22 cellular contexts compared by ENCODE assay signal in the genomic region with DNA sequence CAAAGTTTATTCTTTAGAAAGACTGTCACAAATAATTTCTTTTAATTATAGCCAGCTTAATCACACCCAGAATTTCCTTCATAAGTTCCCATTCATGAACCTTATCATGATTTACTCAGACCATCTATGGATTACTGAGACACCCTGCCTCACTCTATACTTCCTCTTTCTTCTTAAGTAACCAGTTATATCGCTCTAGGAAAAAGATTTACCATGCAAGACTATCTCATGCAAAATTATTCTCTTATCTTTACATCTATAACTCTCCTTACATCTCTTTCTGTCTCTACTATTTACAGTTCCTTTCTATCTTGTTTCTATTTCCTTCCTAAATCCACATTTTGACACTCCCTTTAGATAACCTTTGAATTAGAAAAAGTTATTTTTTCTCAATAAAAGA.
"Had no signal": no experiment of that assay in that cellular context is flagged by ENCODE, and none has a peak within 500 bp of the region (broad histone marks: within the 10 kb centered on the region; RNA-seq: fewer than 3 reads in every experiment).

No MANE protein-coding gene starts in this region.

- H3K9me3 ChIP-seq: prostate gland, right lobe of liver, suprapubic skin, thyroid gland had no signal

- H3K4me1 ChIP-seq: parathyroid adenoma, prostate gland, right lobe of liver, suprapubic skin had no signal

- ATAC-seq: left colon; left ventricle myocardium superior; right lobe of liver; stimulated activated effector memory CD8-positive, alpha-beta T cell treated with anti-CD3 and anti-CD28 coated beads, Interleukin-12 subunit alpha, Interleukin-12 subunit beta, amount 100 ng/mL, for 72 hours; stimulated activated naive CD8-positive, alpha-beta T cell treated with anti-CD3 and anti-CD28 coated beads, Interleukin-15, Interleukin-2, amounts not matched to agents 100 U/mL and 50 U/mL, for 24 hours had no signal

- H3K27ac Mint-ChIP-seq: naive B cell; nephron progenitor cell; stimulated activated effector memory CD8-positive, alpha-beta T cell treated with anti-CD3 and anti-CD28 coated beads, Interleukin-12 subunit alpha, Interleukin-12 subunit beta, amount 100 ng/mL, for 72 hours; type B pancreatic cell had no signal

- H3K27ac ChIP-seq: dorsolateral prefrontal cortex, parathyroid adenoma, prostate gland, right lobe of liver, suprapubic skin, thyroid gland had no signal

- H3K27me3 ChIP-seq: dorsolateral prefrontal cortex, right lobe of liver, suprapubic skin, thyroid gland had no signal

- H3K4me1 Mint-ChIP-seq: naive B cell; nephron progenitor cell; stimulated activated effector memory CD8-positive, alpha-beta T cell treated with anti-CD3 and anti-CD28 coated beads, Interleukin-12 subunit alpha, Interleukin-12 subunit beta, amount 100 ng/mL, for 72 hours had no signal

- H3K9me3 Mint-ChIP-seq: naive B cell, nephron progenitor cell, type B pancreatic cell had no signal

- H3K36me3 Mint-ChIP-seq: naive B cell; stimulated activated effector memory CD8-positive, alpha-beta T cell treated with anti-CD3 and anti-CD28 coated beads, Interleukin-12 subunit alpha, Interleukin-12 subunit beta, amount 100 ng/mL, for 72 hours; type B pancreatic cell had no signal

- H3K36me3 ChIP-seq: prostate gland, right lobe of liver, suprapubic skin, thyroid gland had no signal

- DNase-seq: dorsolateral prefrontal cortex; effector CD8-positive, alpha-beta T cell; foreskin melanocyte; head of caudate nucleus; hippocampal formation; left colon; left ventricle myocardium superior; mesenchymal stem cell; naive B cell; nephron progenitor cell; retina; right lobe of liver; stimulated activated CD4-positive, alpha-beta T cell treated with anti-CD3 and anti-CD28 coated beads, Interleukin-4, amount 100 ng/mL, for 1 hour; stimulated activated CD8-positive, alpha-beta memory T cell treated with anti-CD3 and anti-CD28 coated beads, Interleukin-4, amount 100 ng/mL, for 48 hours; stimulated activated naive CD8-positive, alpha-beta T cell treated with anti-CD3 and anti-CD28 coated beads, Interleukin-15, Interleukin-2, amounts not matched to agents 100 U/mL and 50 U/mL, for 24 hours; thyroid gland had no signal

- H3K4me3 ChIP-seq: dorsolateral prefrontal cortex, lung, prostate gland, right lobe of liver, suprapubic skin, thyroid gland had no signal

- H3K4me3 Mint-ChIP-seq: naive B cell; nephron progenitor cell; stimulated activated effector memory CD8-positive, alpha-beta T cell treated with anti-CD3 and anti-CD28 coated beads, Interleukin-12 subunit alpha, Interleukin-12 subunit beta, amount 100 ng/mL, for 72 hours; type B pancreatic cell had no signal

- H3K27me3 Mint-ChIP-seq: type B pancreatic cell had no signal
